ENCODE assay signal across 1 cellular context in genomic region chr11:117733311-117733710, GRCh38.
TF ChIP-seq lines count a peak whose summit lies in the region.

No MANE protein-coding gene starts in this region.

TF ChIP-seq in H1, 55 proteins besides CTCF, POLR2A, EP300 and RAD21 (continued from another document):
- TF ChIP-seq CHD7 (IDR thresholded peaks at IDR 0.05; ENCODE audit: insufficient replicate concordance, low read length) (no peak), PHF8 (conservative IDR thresholded peaks at IDR 0.05; ENCODE audit: low read depth, low read length) (no peak), BRCA1 (IDR thresholded peaks at IDR 0.05; ENCODE audit: low read depth, low read length) (no peak)
